8 cellular contexts compared by ENCODE assay signal in the genomic region with DNA sequence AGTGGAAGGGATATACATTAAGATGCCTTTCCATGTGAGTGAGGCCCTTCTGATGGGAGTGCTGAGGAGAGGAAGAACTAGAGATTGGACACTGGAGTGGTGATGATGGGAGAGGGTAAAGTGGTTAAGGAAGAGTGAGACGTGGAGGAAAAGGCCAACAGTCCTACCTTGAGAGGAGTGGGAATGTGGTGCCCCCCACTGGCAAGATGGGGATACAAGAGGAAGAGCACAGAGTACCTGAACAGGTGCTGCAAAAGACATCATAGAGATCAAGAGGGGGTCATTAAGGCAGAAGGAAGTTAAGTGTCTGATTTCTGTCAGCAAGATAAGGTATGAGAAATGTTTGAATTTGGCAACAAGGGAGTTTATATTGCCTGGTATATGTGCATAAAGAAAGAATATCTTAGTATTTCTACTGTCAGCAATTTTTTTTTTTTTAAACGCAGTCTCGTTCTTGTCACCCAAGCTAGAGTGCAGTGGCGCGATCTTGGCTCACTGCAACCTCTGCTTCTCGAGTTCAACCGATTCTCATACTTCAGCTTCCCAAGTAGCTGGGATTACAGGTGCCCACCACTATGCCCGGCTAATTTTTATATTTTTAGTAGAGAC. TPM values are rescaled to one million over a fixed set of nuclear protein-coding genes. Genes with fewer than 3 reads are reported as not detected.
DNase-seq lines count a peak whose midpoint lies in the region; ATAC-seq, FAIRE-seq and TF ChIP-seq lines count a peak whose summit lies in the region.

No MANE protein-coding gene starts in this region.

- peak overlapping the region; percentile 3; the same call in 1 of the 2 replicates for H3K23ac ChIP-seq in IMR-90 (ENCODE audit: low read depth, low read length)

- CTCF ChIA-PET in IMR-90 (lab: Yijun Ruan, JAX), result interaction anchor here (0.6 to 0.8 kb wide), 2 partner anchors 9 to 188 kb away, joined by 3 read pairs; no protein-coding TSS in a partner anchor
- CTCF ChIA-PET in activated CD8-positive, alpha-beta T cell treated with anti-CD3 and anti-CD28 coated beads for 36 hours (lab: Charles Lee), result interaction anchor here (0.6 to 2.1 kb wide), 13 partner anchors 10 to 246 kb away, joined by 3 to 11 read pairs (median 3); a partner anchor contains a TSS

- H3K4ac ChIP-seq in IMR-90 (ENCODE audit: low read depth, low read length), result no peak overlapping the region

- no peak overlapping the region for H2AK5ac ChIP-seq in IMR-90 (ENCODE audit: low read depth, low read length)

- no peak overlapping the region for H3K27ac ChIP-seq in IMR-90 (ENCODE audit: insufficient read depth, low read length)
- H3K27ac ChIP-seq in small intestine (ENCODE audit: low read depth in 1 of 2, low read length in 1 of 2), result no peak overlapping the region

- TF ChIP-seq RAD21 in IMR-90 (IDR thresholded peaks at IDR 0.05; ENCODE audit: low read length), result peak; percentile 51

- peak overlapping the region in 2 of 7 donors; percentile 37 to 56 for H3K27ac Mint-ChIP-seq in CD14-positive monocyte
- H3K27ac Mint-ChIP-seq in activated CD8-positive, alpha-beta T cell treated with anti-CD3 and anti-CD28 coated beads for 36 hours, result peak overlapping the region; percentile 19

- peaks cover 29 to 43% of the 10 kb centered on the region in 2 donors for H3K36me3 Mint-ChIP-seq in CD14-positive monocyte
- H3K36me3 Mint-ChIP-seq in activated CD8-positive, alpha-beta T cell treated with anti-CD3 and anti-CD28 coated beads for 36 hours (ENCODE audit: low read depth), result peaks cover 23% of the 10 kb centered on the region

- no peak overlapping the region for H2BK15ac ChIP-seq in IMR-90 (ENCODE audit: low read depth, low read length)

- H4K91ac ChIP-seq in IMR-90 (ENCODE audit: insufficient read depth, low read depth, low read length), result no peak overlapping the region

- intact Hi-C loops in CD14-positive monocyte (cut with micrococcal nuclease) (no loop called here), IMR-90 (cut with micrococcal nuclease) (no loop called here)
- intact Hi-C loops in activated CD8-positive, alpha-beta T cell treated with anti-CD3 and anti-CD28 coated beads for 36 hours (cut with micrococcal nuclease), result no loop called here

- H3K4me1 ChIP-seq in IMR-90 (ENCODE audit: control insufficient read depth, insufficient read depth, low read length) (peaks cover 3% of the 10 kb centered on the region), small intestine (ENCODE audit: control insufficient read depth in 2 of 2, insufficient read depth in 1 of 2, low read depth in 1 of 2, low read length in 1 of 2) (no peaks in the 10 kb centered on the region)

- BruUV-seq in IMR-90 (replicated peaks; lab: Mats Ljungman, UMichigan), result no TSS peak

- H3K79me1 ChIP-seq in IMR-90 (ENCODE audit: low read depth in 1 of 2, low read length in 2 of 2), result peaks cover 12 to 58% of the 10 kb centered on the region in 2 experiments

- H2AFZ ChIP-seq in IMR-90 (replicated peaks; ENCODE audit: low read length, poor library complexity), result no peak overlapping the region

- peaks cover 0 to 2% (median 0%) of the 10 kb centered on the region in 3 donors for H3K27me3 Mint-ChIP-seq in CD14-positive monocyte (ENCODE audit: low read depth in 3 of 3)
- H3K27me3 Mint-ChIP-seq in activated CD8-positive, alpha-beta T cell treated with anti-CD3 and anti-CD28 coated beads for 36 hours, result no peaks in the 10 kb centered on the region

- H3K27me3 ChIP-seq in IMR-90 (ENCODE audit: control insufficient read depth, insufficient read depth, low read length) (no peaks in the 10 kb centered on the region), small intestine (ENCODE audit: control insufficient read depth in 2 of 2, insufficient read depth in 2 of 2, low read length in 2 of 2) (no peaks in the 10 kb centered on the region)

- DNase-seq in CD14-positive monocyte (ENCODE audit: low spot score) (no peak), IMR-90 (no peak), fibroblast of the aortic adventitia (ENCODE audit: low read depth) (peak; percentile 13), small intestine (peak; percentile 64), GOT3 (lab: John Stamatoyannopoulos, UW) (no peak)
- peak; percentile 69 for DNase-seq in activated CD8-positive, alpha-beta T cell treated with anti-CD3 and anti-CD28 coated beads for 36 hours

- H4K5ac ChIP-seq in IMR-90 (ENCODE audit: low read depth, low read length), result no peak overlapping the region

- no peak overlapping the region for H3K4me3 ChIP-seq in IMR-90 (ENCODE audit: insufficient read depth, low read depth, low read length)
- no peak overlapping the region for H3K4me3 ChIP-seq in fibroblast of the aortic adventitia (ENCODE audit: low read depth, low read length)
- H3K4me3 ChIP-seq in small intestine (ENCODE audit: low read depth in 1 of 2, low read length in 2 of 2), result no peak overlapping the region

- POLR2A ChIA-PET in IMR-90 (lab: Charles Lee; ENCODE audit: unreplicated experiment), result no interaction called here
- POLR2A ChIA-PET in activated CD8-positive, alpha-beta T cell treated with anti-CD3 and anti-CD28 coated beads for 36 hours (lab: Charles Lee), result no interaction called here

- no peak overlapping the region for H2BK5ac ChIP-seq in IMR-90 (ENCODE audit: low read depth, low read length, poor library complexity, severe bottlenecking)

- H3K9me3 ChIP-seq in IMR-90 (ENCODE audit: control insufficient read depth, insufficient read depth, low read length), result no peaks in the 10 kb centered on the region
- H3K9me3 ChIP-seq in small intestine (ENCODE audit: control insufficient read depth, low read depth), result no peaks in the 10 kb centered on the region

- ATAC-seq in IMR-90 (ENCODE audit: low read depth) (0 out of 2 replicates have a peak, but pooled peaks have one; percentile 19), GM18861 (IDR thresholded peaks at IDR 0.05; ENCODE audit: unreplicated experiment) (no peak), GM18520 (IDR thresholded peaks at IDR 0.05; ENCODE audit: unreplicated experiment) (no peak)
- peak; percentile 49 for ATAC-seq in activated CD8-positive, alpha-beta T cell treated with anti-CD3 and anti-CD28 coated beads for 36 hours

- no peak for TF ChIP-seq POLR2A in IMR-90 (IDR thresholded peaks at IDR 0.05; ENCODE audit: low read depth, low read length)

- WGBS in IMR-90 (ENCODE audit: extremely low coverage in 2 of 2, insufficient read length in 1 of 2), 2 experiments, result 71% methylated on average over 1 of the region's 8 CpGs; no CpG with 5 or more reads in 1 of the 2 experiments
- 80 to 82% (median 82%) methylated on average over 8 of the region's 8 CpGs for WGBS in small intestine, 3 donors

- no peak overlapping the region for H3K56ac ChIP-seq in IMR-90 (ENCODE audit: extremely low read depth, insufficient read depth, low read length)

- no peak overlapping the region for H3K4me3 Mint-ChIP-seq in CD14-positive monocyte
- H3K4me3 Mint-ChIP-seq in activated CD8-positive, alpha-beta T cell treated with anti-CD3 and anti-CD28 coated beads for 36 hours, result no peak overlapping the region

- no peak overlapping the region for H2BK20ac ChIP-seq in IMR-90 (ENCODE audit: low read depth, low read length)

- H4K8ac ChIP-seq in IMR-90 (ENCODE audit: low read depth in 2 of 2, low read length in 2 of 2), result no peak overlapping the region

- H3K9ac ChIP-seq in IMR-90 (ENCODE audit: low read depth, low read length), result no peak overlapping the region

- H2BK120ac ChIP-seq in IMR-90 (ENCODE audit: low read depth, low read length), result no peak overlapping the region

- H3K14ac ChIP-seq in IMR-90 (replicated peaks; ENCODE audit: low read depth, low read length), result no peak overlapping the region

- H3K36me3 ChIP-seq in IMR-90 (ENCODE audit: control insufficient read depth, insufficient read depth, low read length), result peaks cover 10% of the 10 kb centered on the region
- H3K36me3 ChIP-seq in small intestine (ENCODE audit: control insufficient read depth in 2 of 2, insufficient read depth in 2 of 2, low read length in 2 of 2), result peaks cover under 1 to 11% of the 10 kb centered on the region in 2 donors

- H3K18ac ChIP-seq in IMR-90 (ENCODE audit: low read depth, low read length), result no peak overlapping the region

- in situ Hi-C loops in IMR-90 (cut with MboI; ENCODE audit: low sequenced_read_pairs), result no loop called here

- H4K20me1 ChIP-seq in IMR-90 (ENCODE audit: insufficient read depth, low read length), result peaks cover 17% of the 10 kb centered on the region

- no peaks in the 10 kb centered on the region for H3K9me3 Mint-ChIP-seq in CD14-positive monocyte
- H3K9me3 Mint-ChIP-seq in activated CD8-positive, alpha-beta T cell treated with anti-CD3 and anti-CD28 coated beads for 36 hours, result no peaks in the 10 kb centered on the region

- dilution Hi-C loops in IMR-90 (cut with HindIII; ENCODE audit: low sequenced_read_pairs, unreplicated experiment), result no loop called here

- H3K9me1 ChIP-seq in IMR-90 (ENCODE audit: insufficient read depth, low read length), result peaks cover 3% of the 10 kb centered on the region

- H2AK9ac ChIP-seq in IMR-90 (replicated peaks; ENCODE audit: low read depth, low read length, poor library complexity), result no peak overlapping the region

- FAIRE-seq in small intestine (lab: Jason Lieb, UNC), result no peak

- H3K4me2 ChIP-seq in IMR-90 (ENCODE audit: low read depth, low read length), result no peak overlapping the region

- peaks cover 13% of the 10 kb centered on the region for H3K4me1 Mint-ChIP-seq in CD14-positive monocyte
- H3K4me1 Mint-ChIP-seq in activated CD8-positive, alpha-beta T cell treated with anti-CD3 and anti-CD28 coated beads for 36 hours (ENCODE audit: low read depth), result peaks cover 17% of the 10 kb centered on the region

- TF ChIP-seq CTCF in CD14-positive monocyte (IDR thresholded peaks at IDR 0.05) (peak; percentile 31), IMR-90 (conservative IDR thresholded peaks at IDR 0.05; ENCODE audit: low read depth, low read length) (peak; percentile 34), fibroblast of the aortic adventitia (IDR thresholded peaks at IDR 0.05; ENCODE audit: insufficient read depth, low read length) (peak; percentile 31)
- peak; percentile 56 for TF ChIP-seq CTCF in activated CD8-positive, alpha-beta T cell treated with anti-CD3 and anti-CD28 coated beads for 36 hours (IDR thresholded peaks at IDR 0.05)

RNA-seq across cellular contexts. Expression of a gene that starts 34.0 kb away (rescaled TPM):
- polyA plus RNA-seq in CD14-positive monocyte, result 10 to 100 TPM; 68.2 to 72.2 TPM
- 73.0 and 93.7 TPM in 2 replicates for total RNA-seq in IMR-90 (2012; rRNA removed)
- 54.0 and 62.3 TPM in 2 replicates for polyA plus RNA-seq in IMR-90 (2012; rRNA removed)
- polyA plus RNA-seq in IMR-90 (2012; cell fraction: cytosol; rRNA removed), result 29.2 and 37.6 TPM in 2 replicates
- 121 and 155 TPM in 2 replicates for polyA plus RNA-seq in IMR-90 (2012; cell fraction: nucleus; rRNA removed; ENCODE audit: low replicate concordance)
- total RNA-seq in activated CD8-positive, alpha-beta T cell treated with anti-CD3 and anti-CD28 coated beads for 36 hours, result 100 to 1,000 TPM in 1 of 2 experiments, 10 to 100 TPM in 1; 98.2 to 115 TPM
- total RNA-seq in fibroblast of the aortic adventitia (ENCODE audit: low replicate concordance), result 68.6 and 106 TPM in 2 replicates
- 10 to 100 TPM; 42.7 to 48.4 (median 46.1) TPM for polyA plus RNA-seq in small intestine

RNA-seq across cellular contexts. Expression of a gene that starts 37.4 kb away (rescaled TPM):
- 10 to 100 TPM; 14.9 to 18.1 TPM for polyA plus RNA-seq in CD14-positive monocyte
- total RNA-seq in IMR-90 (2012; rRNA removed), result 10.4 and 11.1 TPM in 2 replicates
- 26.1 and 29.7 TPM in 2 replicates for polyA plus RNA-seq in IMR-90 (2012; rRNA removed)
- 18.8 and 34.8 TPM in 2 replicates for polyA plus RNA-seq in IMR-90 (2012; cell fraction: cytosol; rRNA removed)
- 99.3 and 171 TPM in 2 replicates for polyA plus RNA-seq in IMR-90 (2012; cell fraction: nucleus; rRNA removed; ENCODE audit: low replicate concordance)
- total RNA-seq in activated CD8-positive, alpha-beta T cell treated with anti-CD3 and anti-CD28 coated beads for 36 hours, result 10 to 100 TPM; 24.8 to 25.0 TPM
- 22.2 and 49.1 TPM in 2 replicates for total RNA-seq in fibroblast of the aortic adventitia (ENCODE audit: low replicate concordance)
- 10 to 100 TPM; 30.6 to 40.9 (median 38.4) TPM for polyA plus RNA-seq in small intestine

RNA-seq across cellular contexts. Expression of a gene that starts 53.9 kb away (rescaled TPM):
- polyA plus RNA-seq in CD14-positive monocyte (10 to 100 TPM; 43.6 to 60.8 TPM), IMR-90 (2012; rRNA removed) (21.8 and 23.8 TPM in 2 replicates), small intestine (100 to 1,000 TPM in 1 of 3 donors, 10 to 100 TPM in 2; 56.1 to 150 (median 96.7) TPM)
- total RNA-seq in IMR-90 (2012; rRNA removed) (27.1 and 29.2 TPM in 2 replicates), fibroblast of the aortic adventitia (ENCODE audit: low replicate concordance) (17.7 and 20.9 TPM in 2 replicates)
- 10.5 and 13.3 TPM in 2 replicates for polyA plus RNA-seq in IMR-90 (2012; cell fraction: cytosol; rRNA removed)
- 5.4 and 27.0 TPM in 2 replicates for polyA plus RNA-seq in IMR-90 (2012; cell fraction: nucleus; rRNA removed; ENCODE audit: low replicate concordance)
- total RNA-seq in activated CD8-positive, alpha-beta T cell treated with anti-CD3 and anti-CD28 coated beads for 36 hours, result 10 to 100 TPM; 14.8 to 16.8 TPM

RNA-seq across cellular contexts. Expression of a gene that starts 54.6 kb away (rescaled TPM):
- polyA plus RNA-seq in CD14-positive monocyte (10 to 100 TPM; 30.6 to 46.3 TPM), IMR-90 (2012; rRNA removed) (160 and 172 TPM in 2 replicates), small intestine (100 to 1,000 TPM in 2 of 3 donors, 10 to 100 TPM in 1; 98.5 to 154 (median 137) TPM)
- total RNA-seq in IMR-90 (2012; rRNA removed) (55.8 and 60.9 TPM in 2 replicates), fibroblast of the aortic adventitia (ENCODE audit: low replicate concordance) (65.4 and 99.8 TPM in 2 replicates)
- polyA plus RNA-seq in IMR-90 (2012; cell fraction: cytosol; rRNA removed), result 97.3 and 121 TPM in 2 replicates
- polyA plus RNA-seq in IMR-90 (2012; cell fraction: nucleus; rRNA removed; ENCODE audit: low replicate concordance), result 1,034 and 1,622 TPM in 2 replicates
- total RNA-seq in activated CD8-positive, alpha-beta T cell treated with anti-CD3 and anti-CD28 coated beads for 36 hours, result 100 to 1,000 TPM; 111 to 125 TPM

Comparison
In these comparisons a context has a peak if more than half of its experiments do, and no peak if none do; other contexts are left out.
1. DNase-seq: peak in activated CD8-positive, alpha-beta T cell treated with anti-CD3 and anti-CD28 coated beads for 36 hours (single experiment), fibroblast of the aortic adventitia (single experiment) and small intestine (single experiment); none in CD14-positive monocyte (single experiment), IMR-90 (single experiment) and GOT3 (single experiment).
2. ATAC-seq: peak in IMR-90 (single experiment) and activated CD8-positive, alpha-beta T cell treated with anti-CD3 and anti-CD28 coated beads for 36 hours (single experiment); none in GM18861 (single experiment) and GM18520 (single experiment).
3. Peak in every context shown above with its lines, with median percentiles within 50 percentile points of each other: CTCF ChIP-seq.